In the genomic region with DNA sequence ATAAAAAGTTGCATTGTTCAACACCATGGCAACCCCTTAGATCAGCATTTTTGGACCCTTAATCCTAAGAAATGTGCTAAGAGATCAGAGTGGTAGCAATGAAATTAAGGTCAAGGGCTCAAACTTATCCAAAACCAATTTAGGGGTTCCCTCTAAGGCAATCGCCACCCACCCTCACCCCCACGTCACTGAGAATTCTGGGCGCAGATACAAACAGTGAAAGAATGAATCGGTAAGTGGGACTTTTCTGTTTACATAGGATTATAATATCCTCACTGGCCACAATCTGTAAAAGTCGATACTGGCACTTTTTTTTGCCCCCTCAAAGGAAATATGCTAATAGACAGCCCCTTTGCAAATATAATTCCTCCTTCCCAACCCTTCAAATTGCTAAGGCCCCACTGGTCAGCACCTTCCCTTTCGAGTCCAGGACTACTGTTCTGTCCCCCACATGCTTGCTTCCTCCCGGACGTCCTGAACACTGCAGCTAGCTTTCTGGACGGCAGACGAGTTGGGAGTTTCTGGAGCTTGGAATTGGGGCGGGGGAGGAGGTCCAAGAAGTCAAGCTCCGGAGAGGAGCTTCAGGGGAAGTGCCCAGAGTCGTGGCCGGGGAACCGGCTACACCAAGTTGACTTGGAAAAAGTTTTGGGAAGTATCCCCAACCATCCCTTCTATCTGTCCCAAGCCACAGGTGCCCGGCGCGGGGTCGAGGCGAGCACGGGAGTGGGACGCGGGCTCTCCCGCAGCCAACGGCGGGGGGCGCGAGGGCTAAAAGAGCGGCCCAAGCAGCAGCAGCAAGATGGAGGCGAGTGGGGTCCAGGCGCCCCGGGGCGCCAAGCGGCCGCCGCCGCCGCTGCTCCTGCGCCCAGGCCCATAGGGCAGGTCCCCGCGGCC, we compare ENCODE assay signal across 8 cellular contexts. TPM values are rescaled to one million over a fixed set of nuclear protein-coding genes. Genes with fewer than 3 reads are reported as not detected.
DNase-seq lines count a peak whose midpoint lies in the region; ATAC-seq and TF ChIP-seq lines count a peak whose summit lies in the region.

No MANE protein-coding gene starts in this region.

- H2BK15ac ChIP-seq in mesenchymal stem cell (ENCODE audit: low read depth, poor library complexity, severe bottlenecking), result no peak overlapping the region

- H3K4me3 ChIP-seq in mesenchymal stem cell (ENCODE audit: insufficient read depth in 1 of 2, low read depth in 1 of 2, low read length in 2 of 2) (peak overlapping the region; percentile 93 to 94), upper lobe of left lung (peak overlapping the region; percentile 41 to 89 (median 74))

- peak overlapping the region; percentile 100 for H3K9ac ChIP-seq in mesenchymal stem cell (ENCODE audit: low read length)

- H2AFZ ChIP-seq in mesenchymal stem cell (ENCODE audit: low read depth, low read length), result no peak overlapping the region

- ATAC-seq in upper lobe of left lung (ENCODE audit: low FRiP score in 2 of 2) (no peak), GM19324 (IDR thresholded peaks at IDR 0.05; ENCODE audit: low FRiP score, unreplicated experiment) (no peak)
- no peak for ATAC-seq in activated CD4-positive, CD25-positive, alpha-beta regulatory T cell treated with anti-CD3 and anti-CD28 coated beads, Interleukin-2, amount 50 U/mL, for 24 hours

- peak overlapping the region; percentile 8 for H4K8ac ChIP-seq in mesenchymal stem cell (ENCODE audit: low read length)

- peak overlapping the region; percentile 88 for H3K4me2 ChIP-seq in mesenchymal stem cell (ENCODE audit: low read length, poor library complexity, severe bottlenecking)

- peaks cover 3% of the 10 kb centered on the region for H3K79me1 ChIP-seq in mesenchymal stem cell (replicated peaks; ENCODE audit: low read length, poor library complexity, severe bottlenecking)

- peak in 2 of 6 experiments; percentile 8 to 37 for TF ChIP-seq CTCF in upper lobe of left lung (IDR thresholded peaks at IDR 0.05)

- peak overlapping the region; percentile 87 for H3K27ac ChIP-seq in cingulate gyrus (ENCODE audit: low read depth, low read length)
- H3K27ac ChIP-seq in mesenchymal stem cell (ENCODE audit: low read length, poor library complexity, severe bottlenecking), result no peak overlapping the region
- H3K27ac ChIP-seq in upper lobe of left lung, result peak overlapping the region; percentile 77 to 86 (median 80)

- H3K14ac ChIP-seq in mesenchymal stem cell (ENCODE audit: low read length in 2 of 2), result no peak overlapping the region

- H3K18ac ChIP-seq in mesenchymal stem cell (ENCODE audit: low read depth in 1 of 2, low read length in 2 of 2), result peak overlapping the region in 1 of 2 experiments; percentile 96

- H3K4me1 ChIP-seq in mesenchymal stem cell (ENCODE audit: control insufficient read depth, insufficient read depth, low read depth, low read length) (peaks cover 7% of the 10 kb centered on the region), upper lobe of left lung (peaks cover 23 to 50% (median 28%) of the 10 kb centered on the region in 4 donors)

- no peak overlapping the region for H2BK5ac ChIP-seq in mesenchymal stem cell (ENCODE audit: low read depth, low read length, poor library complexity, severe bottlenecking)

- DNase-seq in activated gamma-delta T cell (lab: John Stamatoyannopoulos, UW) (peak; percentile 30), activated gamma-delta T cell treated with Interleukin-2 at 50 U/mL for 16 hours (no peak), mesenchymal stem cell (peak; percentile 16), upper lobe of left lung (no peak), NCI-H446 treated with DMSO at 0.1 percent for 48 hours (lab: John Stamatoyannopoulos, UW) (no peak)

- no peak for TF ChIP-seq EP300 in upper lobe of left lung (IDR thresholded peaks at IDR 0.05)

- no peak overlapping the region for H4K91ac ChIP-seq in mesenchymal stem cell (ENCODE audit: low read length)

- no peak overlapping the region for H2BK120ac ChIP-seq in mesenchymal stem cell (ENCODE audit: low read depth, low read length)

- no peak overlapping the region for H2BK12ac ChIP-seq in mesenchymal stem cell (ENCODE audit: low read length in 2 of 2)

- under 1% methylated on average over 36 of the region's 41 CpGs for WGBS in mesenchymal stem cell
- 8 to 13% methylated on average over 24 to 29 of the region's 41 CpGs for WGBS in upper lobe of left lung, 2 donors

- H3K27me3 ChIP-seq in mesenchymal stem cell (ENCODE audit: control insufficient read depth in 1 of 2, insufficient read depth in 1 of 2, low read length in 2 of 2), result no peaks in the 10 kb centered on the region
- peaks cover 0 to 24% (median 8%) of the 10 kb centered on the region in 4 donors for H3K27me3 ChIP-seq in upper lobe of left lung

- no peak overlapping the region for H2AK5ac ChIP-seq in mesenchymal stem cell (ENCODE audit: low read length, severe bottlenecking)

- H3K9me3 ChIP-seq in mesenchymal stem cell (ENCODE audit: control insufficient read depth, low read length), result no peaks in the 10 kb centered on the region
- H3K9me3 ChIP-seq in upper lobe of left lung, result no peaks in the 10 kb centered on the region

- peaks cover 0 to 15% of the 10 kb centered on the region in 2 experiments for H3K36me3 ChIP-seq in mesenchymal stem cell (ENCODE audit: control insufficient read depth in 1 of 2, insufficient read depth in 2 of 2, low read depth in 1 of 2, low read length in 2 of 2)
- H3K36me3 ChIP-seq in upper lobe of left lung, result no peaks in the 10 kb centered on the region

- TF ChIP-seq POLR2A in upper lobe of left lung (IDR thresholded peaks at IDR 0.05), result no peak

- peak overlapping the region in 1 of 2 experiments; percentile 64 for H3K4ac ChIP-seq in mesenchymal stem cell (ENCODE audit: low read depth in 1 of 2, low read length in 2 of 2)

- no peak overlapping the region for H3K23ac ChIP-seq in mesenchymal stem cell (ENCODE audit: low read length in 2 of 2)

RNA-seq across cellular contexts. Expression of a gene that starts 2.1 kb away (rescaled TPM):
- 22.5 TPM for polyA plus RNA-seq in mesenchymal stem cell (2013, experiment 1 of 2)
- 23.1 TPM for polyA plus RNA-seq in mesenchymal stem cell (2013, experiment 2 of 2)
- 10 to 100 TPM in 4 of 6 donors, 1 to 10 TPM in 2; 5.5 to 25.6 (median 12.5) TPM for total RNA-seq in upper lobe of left lung

Comparison
In these comparisons a context has a peak if more than half of its experiments do, and no peak if none do; other contexts are left out.
1. DNase-seq: peak in activated gamma-delta T cell (single experiment) and mesenchymal stem cell (single experiment); none in activated gamma-delta T cell treated with Interleukin-2 at 50 U/mL for 16 hours (single experiment), upper lobe of left lung (0 of 2) and NCI-H446 treated with DMSO at 0.1 percent for 48 hours (single experiment).